17 cellular contexts compared by ENCODE assay signal in the genomic region with DNA sequence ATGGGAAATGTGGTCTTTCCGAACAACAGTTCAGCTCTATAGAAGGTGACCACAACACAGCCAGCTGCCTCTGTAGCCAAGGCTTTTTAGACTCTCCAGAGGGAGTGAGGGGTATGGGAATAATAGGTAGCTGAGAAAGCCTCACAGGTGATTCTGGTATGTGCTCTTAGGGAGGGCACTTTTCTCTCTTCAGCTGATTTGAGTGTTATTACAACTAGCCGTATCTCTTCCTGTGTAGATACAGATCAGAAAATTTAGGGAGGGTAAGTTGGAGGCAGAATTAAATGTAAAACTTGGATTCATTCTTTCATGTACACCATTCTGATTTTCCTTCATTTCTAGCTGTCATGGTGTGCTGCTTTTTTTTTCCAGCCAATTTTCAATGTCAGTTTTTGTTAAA.
DNase-seq lines count a peak whose midpoint lies in the region; ATAC-seq and TF ChIP-seq lines count a peak whose summit lies in the region.
"Had no signal": no experiment of that assay in that cellular context is flagged by ENCODE, and none has a peak within 500 bp of the region (broad histone marks: within the 10 kb centered on the region; RNA-seq: fewer than 3 reads in every experiment).

No MANE protein-coding gene starts in this region.

- H3K18ac ChIP-seq in mesendoderm (ENCODE audit: low read length), result peak overlapping the region; percentile 40

- TF ChIP-seq POLR2A in transverse colon (IDR thresholded peaks at IDR 0.05), result no peak

- H3K23ac ChIP-seq in mesendoderm (ENCODE audit: low read length), result no peak overlapping the region

- H3K79me2 ChIP-seq in DND-41 (ENCODE audit: insufficient read depth, low read length) (no peaks in the 10 kb centered on the region), mesendoderm (ENCODE audit: control insufficient read depth, insufficient read depth, low read length) (no peaks in the 10 kb centered on the region)

- no peaks in the 10 kb centered on the region for H3K79me1 ChIP-seq in mesendoderm (ENCODE audit: low read length)

- H3K4me3 Mint-ChIP-seq in CD4-positive, CD25-positive, alpha-beta regulatory T cell, result peak overlapping the region; percentile 2 to 60 (median 42)
- H3K4me3 Mint-ChIP-seq in T-helper 2 cell treated with Interferon-gamma antibody and Interleukin-4, amounts not matched to agents 5 μg/mL and 100 μg/mL, for 36 hours, result peak overlapping the region; percentile 35
- H3K4me3 Mint-ChIP-seq: CD4-positive, alpha-beta T cell; GM23338 had no signal

- H4K20me1 ChIP-seq in DND-41 (ENCODE audit: insufficient read depth, low read length), result no peaks in the 10 kb centered on the region

- intact Hi-C loops in tibial artery (cut with DNase I; ENCODE audit: low total_unique reads), result no loop called here
- intact Hi-C loops in transverse colon (cut with DNase I; ENCODE audit: low total_unique reads), result no loop called here
- intact Hi-C loops in left ventricle myocardium superior (cut with micrococcal nuclease), result no loop called here

- H3K36me3 ChIP-seq in CD4-positive, CD25-positive, alpha-beta regulatory T cell (ENCODE audit: control insufficient read depth, insufficient read depth, low read length), result no peaks in the 10 kb centered on the region
- H3K36me3 ChIP-seq in DND-41 (ENCODE audit: insufficient read depth, low read length), result no peaks in the 10 kb centered on the region
- H3K36me3 ChIP-seq in mesendoderm (ENCODE audit: control insufficient read depth, insufficient read depth, low read length), result no peaks in the 10 kb centered on the region
- H3K36me3 ChIP-seq in tibial artery, result peaks cover 0 to 4% (median 0%) of the 10 kb centered on the region in 3 donors
- H3K36me3 ChIP-seq in transverse colon, result no peaks in the 10 kb centered on the region
- H3K36me3 ChIP-seq: BE2C had no signal

- in situ Hi-C loops in transverse colon (cut with MboI; ENCODE audit: low pct_ligation_motif_present in 1 of 4, low pct_unique_long_range_greater_than_20kb in 1 of 4, low sequenced_read_pairs in 3 of 4), result no loop called here

- peaks cover 4 to 12% of the 10 kb centered on the region in 2 experiments for H3K9me3 ChIP-seq in CD4-positive, CD25-positive, alpha-beta regulatory T cell (ENCODE audit: control insufficient read depth in 2 of 2, low read length in 2 of 2)
- H3K9me3 ChIP-seq in DND-41 (ENCODE audit: insufficient read depth, low read length, severe bottlenecking) (peaks cover 13% of the 10 kb centered on the region), tibial artery (peaks cover 0 to 17% (median 13%) of the 10 kb centered on the region in 3 donors), transverse colon (peaks cover 0 to 5% of the 10 kb centered on the region in 2 donors)
- H3K9me3 ChIP-seq: BE2C had no signal

- no peak overlapping the region for H2BK5ac ChIP-seq in mesendoderm (ENCODE audit: low read length)

- peaks cover 20% of the 10 kb centered on the region for H3K4me1 ChIP-seq in CD4-positive, CD25-positive, alpha-beta regulatory T cell (ENCODE audit: control insufficient read depth, insufficient read depth, low read length, poor library complexity, severe bottlenecking)
- H3K4me1 ChIP-seq in DND-41 (ENCODE audit: insufficient read depth, low read length) (peaks cover 40% of the 10 kb centered on the region), mesendoderm (ENCODE audit: control insufficient read depth, low read depth, low read length) (peaks cover 5% of the 10 kb centered on the region), tibial artery (no peaks in the 10 kb centered on the region), transverse colon (no peaks in the 10 kb centered on the region)
- H3K4me1 ChIP-seq: Caco-2 had no signal

- no peak for TF ChIP-seq EP300 in transverse colon (IDR thresholded peaks at IDR 0.05; ENCODE audit: low read depth)

- TF ChIP-seq CTCF in DND-41 (IDR thresholded peaks at IDR 0.05; ENCODE audit: borderline replicate concordance, extremely low read depth, low read length, poor library complexity, severe bottlenecking) (no peak), tibial artery (IDR thresholded peaks at IDR 0.05) (no peak), transverse colon (IDR thresholded peaks at IDR 0.05) (no peak)

- H2BK120ac ChIP-seq in mesendoderm (ENCODE audit: low read depth, low read length), result no peak overlapping the region

- peaks cover 0 to 15% (median 5%) of the 10 kb centered on the region in 7 donors for H3K9me3 Mint-ChIP-seq in CD4-positive, CD25-positive, alpha-beta regulatory T cell
- peaks cover 35% of the 10 kb centered on the region for H3K9me3 Mint-ChIP-seq in T-helper 2 cell treated with Interferon-gamma antibody and Interleukin-4, amounts not matched to agents 5 μg/mL and 100 μg/mL, for 36 hours

- no peak overlapping the region for H3K4ac ChIP-seq in mesendoderm (ENCODE audit: low read depth, low read length)

- WGBS in mesendoderm (ENCODE audit: extremely low coverage, insufficient coverage, low lambda C conversion rate), result no CpG with 5 or more reads among the region's 2 CpGs
- WGBS in transverse colon (ENCODE audit: low coverage in 1 of 2), 2 donors, result 67 to 72% methylated on average over 2 of the region's 2 CpGs

- peak overlapping the region; percentile 1 for H2AFZ ChIP-seq in DND-41 (ENCODE audit: low read depth, low read length)
- H2AFZ ChIP-seq: GM23338 had no signal

- ATAC-seq in CD4-positive, CD25-positive, alpha-beta regulatory T cell (ENCODE audit: low read depth in 2 of 2), result no peak
- ATAC-seq in DND-41 (ENCODE audit: insufficient read depth, low read depth), result peak; percentile 64
- ATAC-seq in left ventricle myocardium superior, result no peak
- ATAC-seq: GM23338 had no signal

- peak in 1 of 3 donors; percentile 21 for DNase-seq in CD4-positive, CD25-positive, alpha-beta regulatory T cell
- DNase-seq in DND-41 (peak; percentile 22), mesendoderm (no peak), tibial artery (no peak), transverse colon (no peak), left ventricle myocardium superior (no peak)
- DNase-seq in T-helper 2 cell treated with Interferon-gamma antibody and Interleukin-4, amounts not matched to agents 5 μg/mL and 100 μg/mL, for 36 hours (ENCODE audit: low spot score), result no peak
- DNase-seq: ACHN; BE2C; C1 segment of cervical spinal cord; Caco-2; CD4-positive, alpha-beta T cell; DMS153; DMS79; GF-D8; HCEC 1CT had no signal

- no peak overlapping the region for H3K56ac ChIP-seq in mesendoderm (ENCODE audit: low read length)

- H4K5ac ChIP-seq in mesendoderm (ENCODE audit: low read length), result no peak overlapping the region

- H3K4me1 Mint-ChIP-seq in CD4-positive, CD25-positive, alpha-beta regulatory T cell, result peaks cover 21 to 41% (median 36%) of the 10 kb centered on the region in 4 donors
- peaks cover 31% of the 10 kb centered on the region for H3K4me1 Mint-ChIP-seq in T-helper 2 cell treated with Interferon-gamma antibody and Interleukin-4, amounts not matched to agents 5 μg/mL and 100 μg/mL, for 36 hours (ENCODE audit: low read depth)

- H4K8ac ChIP-seq in mesendoderm (ENCODE audit: low read depth, low read length), result no peak overlapping the region

- no peak overlapping the region for H2AK5ac ChIP-seq in mesendoderm (ENCODE audit: low read length)

- no peaks in the 10 kb centered on the region for H3K27me3 Mint-ChIP-seq in CD4-positive, CD25-positive, alpha-beta regulatory T cell
- H3K27me3 Mint-ChIP-seq in T-helper 2 cell treated with Interferon-gamma antibody and Interleukin-4, amounts not matched to agents 5 μg/mL and 100 μg/mL, for 36 hours (ENCODE audit: low read depth), result peaks cover 4% of the 10 kb centered on the region
- H3K27me3 Mint-ChIP-seq: CD4-positive, alpha-beta T cell had no signal

- H3K27ac Mint-ChIP-seq in CD4-positive, CD25-positive, alpha-beta regulatory T cell, result peak overlapping the region; percentile 72 to 96 (median 76)
- peak overlapping the region; percentile 86 for H3K27ac Mint-ChIP-seq in T-helper 2 cell treated with Interferon-gamma antibody and Interleukin-4, amounts not matched to agents 5 μg/mL and 100 μg/mL, for 36 hours
- H3K27ac Mint-ChIP-seq: CD4-positive, alpha-beta T cell; GM23338 had no signal

- no peak overlapping the region for H2BK15ac ChIP-seq in mesendoderm (replicated peaks; ENCODE audit: low read depth)

- H3K27me3 ChIP-seq in CD4-positive, CD25-positive, alpha-beta regulatory T cell (ENCODE audit: control insufficient read depth, insufficient read depth, low read length), result no peaks in the 10 kb centered on the region
- H3K27me3 ChIP-seq in DND-41 (ENCODE audit: insufficient read depth, low read length, poor library complexity), result no peaks in the 10 kb centered on the region
- H3K27me3 ChIP-seq in mesendoderm (ENCODE audit: insufficient read depth, low read length, poor library complexity), result no peaks in the 10 kb centered on the region
- no peaks in the 10 kb centered on the region for H3K27me3 ChIP-seq in tibial artery
- no peaks in the 10 kb centered on the region for H3K27me3 ChIP-seq in transverse colon
- H3K27me3 ChIP-seq: BE2C had no signal

- peak overlapping the region; percentile 40; the same call in 1 of the 2 replicates for H3K9ac ChIP-seq in DND-41 (ENCODE audit: low read depth, low read length)
- no peak overlapping the region for H3K9ac ChIP-seq in mesendoderm (ENCODE audit: low read length)

- H3K4me3 ChIP-seq in CD4-positive, CD25-positive, alpha-beta regulatory T cell (ENCODE audit: low read depth, low read length), result peak overlapping the region; percentile 77
- H3K4me3 ChIP-seq in DND-41 (ENCODE audit: low read depth in 1 of 2, low read length in 2 of 2) (no peak overlapping the region), mesendoderm (ENCODE audit: low read length) (no peak overlapping the region), tibial artery (no peak overlapping the region), transverse colon (no peak overlapping the region)
- H3K4me3 ChIP-seq: GM23338 had no signal

- peaks cover 12% of the 10 kb centered on the region for H3K36me3 Mint-ChIP-seq in CD4-positive, CD25-positive, alpha-beta regulatory T cell
- peaks cover 22% of the 10 kb centered on the region for H3K36me3 Mint-ChIP-seq in T-helper 2 cell treated with Interferon-gamma antibody and Interleukin-4, amounts not matched to agents 5 μg/mL and 100 μg/mL, for 36 hours (ENCODE audit: low read depth)

- peak overlapping the region; percentile 64 for H3K27ac ChIP-seq in CD4-positive, CD25-positive, alpha-beta regulatory T cell (ENCODE audit: insufficient read depth, low read length, poor library complexity, severe bottlenecking)
- H3K27ac ChIP-seq in DND-41 (ENCODE audit: low read length) (peak overlapping the region; percentile 91), mesendoderm (ENCODE audit: low read depth, low read length) (no peak overlapping the region), tibial artery (no peak overlapping the region), transverse colon (no peak overlapping the region)

- peak overlapping the region; percentile 1; the same call in 1 of the 2 replicates for H3K4me2 ChIP-seq in DND-41 (ENCODE audit: insufficient read depth, low read length)
- no peak overlapping the region for H3K4me2 ChIP-seq in mesendoderm (ENCODE audit: low read length)
- H3K4me2 ChIP-seq: GM23338 had no signal

Comparison
In these comparisons a context has a peak if more than half of its experiments do, and no peak if none do; other contexts are left out.
1. H3K27ac ChIP-seq: peak in CD4-positive, CD25-positive, alpha-beta regulatory T cell (single experiment) and DND-41 (single experiment); none in mesendoderm (single experiment), tibial artery (0 of 2) and transverse colon (0 of 4).